ENCODE assay signal across 19 cellular contexts in the genomic region with DNA sequence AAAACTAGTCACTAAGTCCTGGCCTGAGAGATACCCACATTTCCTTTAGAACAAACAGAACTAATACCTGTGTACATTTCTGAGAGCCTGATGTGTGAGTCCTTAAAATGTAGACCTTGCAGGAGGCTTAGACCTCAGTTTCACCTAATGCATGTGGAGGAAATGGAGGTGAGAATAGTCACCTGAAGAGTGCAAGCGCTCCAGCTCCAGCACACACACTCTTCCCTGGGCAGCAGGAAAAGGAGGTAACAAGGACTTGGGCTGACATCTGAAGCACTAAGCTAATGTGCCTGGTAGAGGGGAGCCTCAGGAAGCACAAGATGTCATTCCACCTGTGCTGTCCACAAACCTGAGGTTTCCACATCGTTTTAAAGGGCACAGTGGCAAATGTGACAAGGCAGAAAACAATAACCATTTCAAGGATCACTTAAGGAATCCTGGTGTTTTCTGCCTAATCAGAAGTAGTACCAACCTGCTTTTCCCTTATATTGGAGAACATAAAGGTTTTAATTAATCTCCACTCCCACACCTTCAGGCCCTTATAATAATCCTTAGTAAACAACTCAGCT.
"Had no signal": no experiment of that assay in that cellular context is flagged by ENCODE, and none has a peak within 500 bp of the region (broad histone marks: within the 10 kb centered on the region; RNA-seq: fewer than 3 reads in every experiment).

No MANE protein-coding gene starts in this region.

- H3K4me1 Mint-ChIP-seq: stimulated activated effector memory CD8-positive, alpha-beta T cell treated with anti-CD3 and anti-CD28 coated beads, Interleukin-12 subunit alpha, Interleukin-12 subunit beta, amount 100 ng/mL, for 72 hours had no signal

- H2AFZ ChIP-seq: parathyroid adenoma had no signal

- FAIRE-seq: endometrium, keratinocyte had no signal

- H3K9ac ChIP-seq: parathyroid adenoma had no signal

- H3K9me3 Mint-ChIP-seq: naive thymus-derived CD8-positive, alpha-beta T cell; stimulated activated effector memory CD8-positive, alpha-beta T cell treated with anti-CD3 and anti-CD28 coated beads, Interleukin-12 subunit alpha, Interleukin-12 subunit beta, amount 100 ng/mL, for 72 hours; T-cell had no signal

- H3K4me1 ChIP-seq: parathyroid adenoma, uterus had no signal

- H3K27ac Mint-ChIP-seq: T-cell had no signal

- DNase-seq: activated CD4-positive, alpha-beta T cell treated with anti-CD3 and anti-CD28 coated beads, Interleukin-2, amount 50 U/mL, for 48 hours; activated CD4-positive, CD25-positive, alpha-beta regulatory T cell treated with anti-CD3 and anti-CD28 coated beads, Interleukin-2, amount 50 U/mL, for 72 hours; activated CD8-positive, alpha-beta memory T cell treated with anti-CD3 and anti-CD28 coated beads, Interleukin-2, amount 50 U/mL, for 4 hours; aorta; mammary epithelial cell; mucosa of descending colon; naive thymus-derived CD8-positive, alpha-beta T cell; stimulated activated CD4-positive, alpha-beta T cell treated with anti-CD3 and anti-CD28 coated beads, Interleukin-12 subunit alpha, Interleukin-12 subunit beta, amount 100 ng/mL, for 4 hours; stimulated activated CD4-positive, alpha-beta T cell treated with anti-CD3 and anti-CD28 coated beads, Interleukin-2, amount 100 ng/mL, for 24 hours; T-cell; T1000; tibial artery; uterus had no signal

- ATAC-seq: left lobe of liver; mucosa of descending colon; stimulated activated effector memory CD8-positive, alpha-beta T cell treated with anti-CD3 and anti-CD28 coated beads, Interleukin-12 subunit alpha, Interleukin-12 subunit beta, amount 100 ng/mL, for 72 hours; T-cell had no signal

- H3K27me3 Mint-ChIP-seq: naive thymus-derived CD8-positive, alpha-beta T cell; T-cell had no signal

- H3K4me3 ChIP-seq: esophagus muscularis mucosa, mucosa of descending colon, tibial artery, uterus had no signal

- H3K9me3 ChIP-seq: esophagus muscularis mucosa, mucosa of descending colon, tibial artery, uterus had no signal

- H3K27me3 ChIP-seq: esophagus muscularis mucosa, tibial artery, uterus had no signal

- H3K4me3 Mint-ChIP-seq: naive thymus-derived CD8-positive, alpha-beta T cell; stimulated activated effector memory CD8-positive, alpha-beta T cell treated with anti-CD3 and anti-CD28 coated beads, Interleukin-12 subunit alpha, Interleukin-12 subunit beta, amount 100 ng/mL, for 72 hours; T-cell had no signal

- H3K36me3 ChIP-seq: uterus had no signal

- H3K27ac ChIP-seq: esophagus muscularis mucosa, parathyroid adenoma, tibial artery, uterus had no signal
